In the genomic region with DNA sequence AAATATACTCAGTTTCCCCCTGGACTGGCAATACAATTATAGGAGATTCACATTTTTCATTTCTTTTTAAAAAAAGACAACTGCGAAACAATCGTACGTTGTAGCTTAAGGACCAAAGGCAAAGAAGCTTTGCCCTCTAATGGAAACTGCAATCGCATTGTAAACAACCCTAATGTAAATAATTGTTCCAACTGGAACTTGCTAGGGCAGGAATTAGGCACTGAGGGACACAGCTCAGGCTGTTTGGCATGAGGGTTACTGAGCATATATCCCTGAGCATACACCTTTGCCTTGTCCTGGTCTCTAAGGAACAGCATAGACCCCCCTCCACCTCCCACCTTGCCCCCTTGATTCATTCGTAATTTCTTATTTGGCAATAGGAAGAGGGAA, we compare ENCODE assay signal across 17 cellular contexts.
"Had no signal": no experiment of that assay in that cellular context is flagged by ENCODE, and none has a peak within 500 bp of the region (broad histone marks: within the 10 kb centered on the region; RNA-seq: fewer than 3 reads in every experiment).

No MANE protein-coding gene starts in this region.

- FAIRE-seq: colon had no signal

- H3K9me3 Mint-ChIP-seq: activated CD4-positive, alpha-beta memory T cell treated with anti-CD3 and anti-CD28 coated beads for 36 hours; activated naive CD4-positive, alpha-beta T cell treated with anti-CD3 and anti-CD28 coated beads, Interleukin-2, amount 50 U/mL, for 24 hours; activated T-cell treated with anti-CD3 and anti-CD28 coated beads, Interleukin-2, amount 50 U/mL, for 24 hours; natural killer cell had no signal

- H3K27me3 Mint-ChIP-seq: activated CD4-positive, alpha-beta memory T cell treated with anti-CD3 and anti-CD28 coated beads for 36 hours; stimulated activated naive B cell treated with anti-CD40 and anti-IgM and Interleukin-4, amounts not matched to agents 10 μg/mL and 1 μg/mL and 100 μg/mL, for 72 hours had no signal

- H3K4me1 Mint-ChIP-seq: activated CD4-positive, alpha-beta T cell treated with anti-CD3 and anti-CD28 coated beads for 36 hours; activated naive CD4-positive, alpha-beta T cell treated with anti-CD3 and anti-CD28 coated beads, Interleukin-2, amount 50 U/mL, for 24 hours; stimulated activated naive B cell treated with anti-CD40 and anti-IgM and Interleukin-4, amounts not matched to agents 10 μg/mL and 1 μg/mL and 100 μg/mL, for 72 hours had no signal

- H3K4me3 Mint-ChIP-seq: activated CD4-positive, alpha-beta memory T cell treated with anti-CD3 and anti-CD28 coated beads for 36 hours; activated CD4-positive, alpha-beta T cell treated with anti-CD3 and anti-CD28 coated beads for 36 hours; activated naive CD4-positive, alpha-beta T cell treated with anti-CD3 and anti-CD28 coated beads, Interleukin-2, amount 50 U/mL, for 24 hours; activated T-cell treated with anti-CD3 and anti-CD28 coated beads, Interleukin-2, amount 50 U/mL, for 24 hours; natural killer cell; stimulated activated naive B cell treated with anti-CD40 and anti-IgM and Interleukin-4, amounts not matched to agents 10 μg/mL and 1 μg/mL and 100 μg/mL, for 72 hours had no signal

- H3K36me3 ChIP-seq: adrenal gland, esophagus muscularis mucosa, tibial artery, vagina, WERI-Rb-1 had no signal

- ATAC-seq: activated CD4-positive, alpha-beta T cell treated with anti-CD3 and anti-CD28 coated beads for 36 hours; natural killer cell; stimulated activated naive B cell treated with anti-CD40 and anti-IgM and Interleukin-4, amounts not matched to agents 10 μg/mL and 1 μg/mL and 100 μg/mL, for 72 hours had no signal

- DNase-seq: activated CD4-positive, alpha-beta memory T cell treated with anti-CD3 and anti-CD28 coated beads for 36 hours; activated CD4-positive, alpha-beta T cell treated with anti-CD3 and anti-CD28 coated beads for 36 hours; activated T-cell treated with anti-CD3 and anti-CD28 coated beads, Interleukin-2, amount 50 U/mL, for 24 hours; adrenal gland; kidney glomerular epithelial cell; mesenchymal stem cell; natural killer cell; retina; stimulated activated CD4-positive, alpha-beta T cell treated with anti-CD3 and anti-CD28 coated beads, Interleukin-15, amount 100 ng/mL, for 24 hours; stimulated activated CD4-positive, alpha-beta T cell treated with anti-CD3 and anti-CD28 coated beads, Interleukin-4, amount 100 ng/mL, for 1 hour; stimulated activated naive B cell treated with anti-CD40 and anti-IgM and Interleukin-4, amounts not matched to agents 10 μg/mL and 1 μg/mL and 100 μg/mL, for 72 hours; tibial artery; WERI-Rb-1 had no signal

- H3K27ac ChIP-seq: adrenal gland, esophagus muscularis mucosa, tibial artery, vagina, WERI-Rb-1 had no signal

- H3K27ac Mint-ChIP-seq: activated CD4-positive, alpha-beta memory T cell treated with anti-CD3 and anti-CD28 coated beads for 36 hours; activated CD4-positive, alpha-beta T cell treated with anti-CD3 and anti-CD28 coated beads for 36 hours; activated naive CD4-positive, alpha-beta T cell treated with anti-CD3 and anti-CD28 coated beads, Interleukin-2, amount 50 U/mL, for 24 hours; activated T-cell treated with anti-CD3 and anti-CD28 coated beads, Interleukin-2, amount 50 U/mL, for 24 hours; natural killer cell; stimulated activated naive B cell treated with anti-CD40 and anti-IgM and Interleukin-4, amounts not matched to agents 10 μg/mL and 1 μg/mL and 100 μg/mL, for 72 hours had no signal

- H3K36me3 Mint-ChIP-seq: activated CD4-positive, alpha-beta memory T cell treated with anti-CD3 and anti-CD28 coated beads for 36 hours; activated naive CD4-positive, alpha-beta T cell treated with anti-CD3 and anti-CD28 coated beads, Interleukin-2, amount 50 U/mL, for 24 hours; natural killer cell; stimulated activated naive B cell treated with anti-CD40 and anti-IgM and Interleukin-4, amounts not matched to agents 10 μg/mL and 1 μg/mL and 100 μg/mL, for 72 hours had no signal

- H3K9me3 ChIP-seq: adrenal gland, esophagus muscularis mucosa, tibial artery, vagina had no signal

- H3K27me3 ChIP-seq: adrenal gland, tibial artery, vagina had no signal

- H3K4me1 ChIP-seq: esophagus muscularis mucosa, vagina had no signal

- H3K4me3 ChIP-seq: adrenal gland, esophagus muscularis mucosa, tibial artery, vagina had no signal
